ENCODE assay signal across 8 cellular contexts in genomic region chr2:113910110-113910717, GRCh38. TPM values are rescaled to one million over a fixed set of nuclear protein-coding genes. Genes with fewer than 3 reads are reported as not detected.
DNase-seq lines count a peak whose midpoint lies in the region; ATAC-seq and TF ChIP-seq lines count a peak whose summit lies in the region.

No MANE protein-coding gene starts in this region.

- TF ChIP-seq CTCF in endodermal cell (conservative IDR thresholded peaks at IDR 0.05) = no peak

- H3K9me3 ChIP-seq in endodermal cell (ENCODE audit: control insufficient read depth, low read length) = peaks cover 9% of the 10 kb centered on the region

- H3K36me3 ChIP-seq in endodermal cell (ENCODE audit: control insufficient read depth, insufficient read depth, low read length) = peaks cover 33% of the 10 kb centered on the region

- ATAC-seq in GM19463 (IDR thresholded peaks at IDR 0.05; ENCODE audit: unreplicated experiment) (peak; percentile 35), HG03045 (IDR thresholded peaks at IDR 0.05; ENCODE audit: unreplicated experiment) (no peak)

- WGBS in endodermal cell (ENCODE audit: insufficient coverage in 1 of 2, insufficient read length in 1 of 2), 2 experiments = 100% methylated on average over 5 of the region's 5 CpGs; no CpG with 5 or more reads in 1 of the 2 experiments

- no peaks in the 10 kb centered on the region for H3K4me1 ChIP-seq in endodermal cell (ENCODE audit: control insufficient read depth, insufficient read depth, low read length)

- peaks cover 31% of the 10 kb centered on the region for H3K36me3 Mint-ChIP-seq in endodermal cell (ENCODE audit: low read depth)

- peak overlapping the region; percentile 25 for H3K27ac Mint-ChIP-seq in endodermal cell

- peaks cover 10% of the 10 kb centered on the region for H3K4me1 Mint-ChIP-seq in endodermal cell

- no peak overlapping the region for H3K4me3 Mint-ChIP-seq in endodermal cell

- no peak overlapping the region for H3K4me3 ChIP-seq in endodermal cell (ENCODE audit: low read length)

- H3K9ac ChIP-seq in endodermal cell (ENCODE audit: extremely low read depth, low read length, poor library complexity, severe bottlenecking) = no peak overlapping the region

- H3K27me3 Mint-ChIP-seq in endodermal cell (ENCODE audit: insufficient read depth) = no peaks in the 10 kb centered on the region

- H3K27ac ChIP-seq in endodermal cell (ENCODE audit: low read depth, low read length) = no peak overlapping the region

- peaks cover 2% of the 10 kb centered on the region for H3K9me3 Mint-ChIP-seq in endodermal cell

- H3K27me3 ChIP-seq in endodermal cell (ENCODE audit: control insufficient read depth, insufficient read depth, low read length, poor library complexity, severe bottlenecking) = no peaks in the 10 kb centered on the region

- peak; percentile 61 for DNase-seq in activated CD4-positive, alpha-beta T cell treated with anti-CD3 and anti-CD28 coated beads for 1 hour
- no peak for DNase-seq in endodermal cell
- DNase-seq in stimulated activated CD4-positive, alpha-beta T cell treated with anti-CD3 and anti-CD28 coated beads, TNF-alpha, amount 100 ng/mL, for 48 hours (ENCODE audit: low read depth in 3 of 3) = peak in 2 of 3 donors; percentile 41 to 53
- no peak for DNase-seq in mesenteric fat pad (ENCODE audit: low spot score)
- DNase-seq in KG1 (lab: John Stamatoyannopoulos, UW) = no peak
- DNase-seq in AG08396 (ENCODE audit: low spot score) = no peak

RNA-seq across cellular contexts. Expression of gene ACTR3, which starts 20.3 kb away (rescaled TPM):
- total RNA-seq in endodermal cell (100 to 1,000 TPM; 168 to 192 TPM), mesenteric fat pad (181 TPM)
- 124 TPM for polyA plus RNA-seq in endodermal cell (2013, experiment 1 of 2)
- 117 TPM for polyA plus RNA-seq in endodermal cell (2013, experiment 2 of 2)

Comparison
In these comparisons a context has a peak if more than half of its experiments do, and no peak if none do; other contexts are left out.
1. DNase-seq: peak in activated CD4-positive, alpha-beta T cell treated with anti-CD3 and anti-CD28 coated beads for 1 hour (single experiment) and stimulated activated CD4-positive, alpha-beta T cell treated with anti-CD3 and anti-CD28 coated beads, TNF-alpha, amount 100 ng/mL, for 48 hours (2 of 3); none in endodermal cell (single experiment), mesenteric fat pad (single experiment), KG1 (single experiment) and AG08396 (single experiment).